Comparison of ENCODE assay signal across 1 cellular context in the genomic region with DNA sequence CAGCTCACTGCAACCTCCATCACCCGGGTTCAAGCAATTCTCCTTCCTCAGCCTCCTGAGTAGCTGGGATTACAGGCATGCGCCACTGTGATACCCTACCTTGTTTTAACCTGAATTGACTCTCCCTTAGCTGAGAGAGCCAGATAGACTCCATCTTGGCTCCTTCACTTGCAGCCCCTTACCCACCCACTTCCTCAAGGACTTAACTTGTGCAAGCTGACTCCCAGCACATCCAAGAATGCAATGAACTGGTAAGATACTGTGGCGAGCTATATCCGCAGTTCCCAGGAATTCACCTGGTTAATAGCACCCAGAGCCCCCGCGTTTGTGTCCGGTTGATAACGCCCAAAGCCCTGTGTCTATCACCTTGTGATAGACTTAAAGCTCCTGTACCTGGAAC.
TF ChIP-seq lines count a peak whose summit lies in the region.
"Not testable (repeated sequence)": the region's sequence is repeated elsewhere in the genome, so short reads cannot be mapped to it uniquely, and the experiment has no call there.

No MANE protein-coding gene starts in this region.

TF ChIP-seq in K562, 482 proteins besides CTCF, POLR2A, EP300 and RAD21 (continued from another document and continues in another):
- TF ChIP-seq, protein P1, sequence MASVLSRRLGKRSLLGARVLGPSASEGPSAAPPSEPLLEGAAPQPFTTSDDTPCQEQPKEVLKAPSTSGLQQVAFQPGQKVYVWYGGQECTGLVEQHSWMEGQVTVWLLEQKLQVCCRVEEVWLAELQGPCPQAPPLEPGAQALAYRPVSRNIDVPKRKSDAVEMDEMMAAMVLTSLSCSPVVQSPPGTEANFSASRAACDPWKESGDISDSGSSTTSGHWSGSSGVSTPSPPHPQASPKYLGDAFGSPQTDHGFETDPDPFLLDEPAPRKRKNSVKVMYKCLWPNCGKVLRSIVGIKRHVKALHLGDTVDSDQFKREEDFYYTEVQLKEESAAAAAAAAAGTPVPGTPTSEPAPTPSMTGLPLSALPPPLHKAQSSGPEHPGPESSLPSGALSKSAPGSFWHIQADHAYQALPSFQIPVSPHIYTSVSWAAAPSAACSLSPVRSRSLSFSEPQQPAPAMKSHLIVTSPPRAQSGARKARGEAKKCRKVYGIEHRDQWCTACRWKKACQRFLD (CRISPR knock-in tag; IDR thresholded peaks at IDR 0.05): 0 out of 2 replicates have a peak, but pooled peaks have one; percentile 61
- peak; percentile 83; the same call in 1 of the 2 replicates for TF ChIP-seq ZNF79 (CRISPR knock-in tag; IDR thresholded peaks at IDR 0.05; ENCODE audit: low read depth)
- peak; percentile 88 for TF ChIP-seq PTTG1 (tag; IDR thresholded peaks at IDR 0.05; ENCODE audit: low read depth)
- 0 out of 2 replicates have a peak, but pooled peaks have one; percentile 56 for TF ChIP-seq ZNF41 (CRISPR knock-in tag; conservative IDR thresholded peaks at IDR 0.05)
- 0 out of 2 replicates have a peak, but pooled peaks have one; percentile 43 for TF ChIP-seq ZNF324 (CRISPR knock-in tag; IDR thresholded peaks at IDR 0.05)
- TF ChIP-seq ZNF76 (CRISPR knock-in tag; IDR thresholded peaks at IDR 0.05; ENCODE audit: borderline replicate concordance): peak; percentile 96
- peak; percentile 54; the same call in 1 of the 2 replicates for TF ChIP-seq ELF4 (CRISPR knock-in tag; IDR thresholded peaks at IDR 0.05)
- peak in 1 of 2 experiments; percentile 87; a peak in 2 of 4 replicates for TF ChIP-seq TEAD1 (CRISPR knock-in tag; IDR thresholded peaks at IDR 0.05)
- TF ChIP-seq, protein P2, sequence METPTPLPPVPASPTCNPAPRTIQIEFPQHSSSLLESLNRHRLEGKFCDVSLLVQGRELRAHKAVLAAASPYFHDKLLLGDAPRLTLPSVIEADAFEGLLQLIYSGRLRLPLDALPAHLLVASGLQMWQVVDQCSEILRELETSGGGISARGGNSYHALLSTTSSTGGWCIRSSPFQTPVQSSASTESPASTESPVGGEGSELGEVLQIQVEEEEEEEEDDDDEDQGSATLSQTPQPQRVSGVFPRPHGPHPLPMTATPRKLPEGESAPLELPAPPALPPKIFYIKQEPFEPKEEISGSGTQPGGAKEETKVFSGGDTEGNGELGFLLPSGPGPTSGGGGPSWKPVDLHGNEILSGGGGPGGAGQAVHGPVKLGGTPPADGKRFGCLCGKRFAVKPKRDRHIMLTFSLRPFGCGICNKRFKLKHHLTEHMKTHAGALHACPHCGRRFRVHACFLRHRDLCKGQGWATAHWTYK (CRISPR knock-in tag; IDR thresholded peaks at IDR 0.05): peak; percentile 90
- 0 out of 2 replicates have a peak, but pooled peaks have one; percentile 46 for TF ChIP-seq PPARD (CRISPR knock-in tag; IDR thresholded peaks at IDR 0.05)
- peak; percentile 86 for TF ChIP-seq IFI16 (CRISPR knock-in tag; IDR thresholded peaks at IDR 0.05)
- peak; percentile 89 for TF ChIP-seq ZBTB17 (CRISPR knock-in tag; IDR thresholded peaks at IDR 0.05)
- peak; percentile 77; the same call in 1 of the 2 replicates for TF ChIP-seq ZNF165 (CRISPR knock-in tag; IDR thresholded peaks at IDR 0.05; ENCODE audit: borderline replicate concordance)
- TF ChIP-seq, protein P3, sequence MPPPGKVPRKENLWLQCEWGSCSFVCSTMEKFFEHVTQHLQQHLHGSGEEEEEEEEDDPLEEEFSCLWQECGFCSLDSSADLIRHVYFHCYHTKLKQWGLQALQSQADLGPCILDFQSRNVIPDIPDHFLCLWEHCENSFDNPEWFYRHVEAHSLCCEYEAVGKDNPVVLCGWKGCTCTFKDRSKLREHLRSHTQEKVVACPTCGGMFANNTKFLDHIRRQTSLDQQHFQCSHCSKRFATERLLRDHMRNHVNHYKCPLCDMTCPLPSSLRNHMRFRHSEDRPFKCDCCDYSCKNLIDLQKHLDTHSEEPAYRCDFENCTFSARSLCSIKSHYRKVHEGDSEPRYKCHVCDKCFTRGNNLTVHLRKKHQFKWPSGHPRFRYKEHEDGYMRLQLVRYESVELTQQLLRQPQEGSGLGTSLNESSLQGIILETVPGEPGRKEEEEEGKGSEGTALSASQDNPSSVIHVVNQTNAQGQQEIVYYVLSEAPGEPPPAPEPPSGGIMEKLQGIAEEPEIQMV (tag; conservative IDR thresholded peaks at IDR 0.05; ENCODE audit: low read depth): peak; percentile 76
- TF ChIP-seq, protein P4, sequence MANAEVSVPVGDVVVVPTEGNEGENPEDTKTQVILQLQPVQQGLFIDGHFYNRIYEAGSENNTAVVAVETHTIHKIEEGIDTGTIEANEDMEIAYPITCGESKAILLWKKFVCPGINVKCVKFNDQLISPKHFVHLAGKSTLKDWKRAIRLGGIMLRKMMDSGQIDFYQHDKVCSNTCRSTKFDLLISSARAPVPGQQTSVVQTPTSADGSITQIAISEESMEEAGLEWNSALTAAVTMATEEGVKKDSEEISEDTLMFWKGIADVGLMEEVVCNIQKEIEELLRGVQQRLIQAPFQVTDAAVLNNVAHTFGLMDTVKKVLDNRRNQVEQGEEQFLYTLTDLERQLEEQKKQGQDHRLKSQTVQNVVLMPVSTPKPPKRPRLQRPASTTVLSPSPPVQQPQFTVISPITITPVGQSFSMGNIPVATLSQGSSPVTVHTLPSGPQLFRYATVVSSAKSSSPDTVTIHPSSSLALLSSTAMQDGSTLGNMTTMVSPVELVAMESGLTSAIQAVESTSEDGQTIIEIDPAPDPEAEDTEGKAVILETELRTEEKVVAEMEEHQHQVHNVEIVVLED (CRISPR knock-in tag; IDR thresholded peaks at IDR 0.05): 0 out of 2 replicates have a peak, but pooled peaks have one; percentile 9
- TF ChIP-seq, protein P5, sequence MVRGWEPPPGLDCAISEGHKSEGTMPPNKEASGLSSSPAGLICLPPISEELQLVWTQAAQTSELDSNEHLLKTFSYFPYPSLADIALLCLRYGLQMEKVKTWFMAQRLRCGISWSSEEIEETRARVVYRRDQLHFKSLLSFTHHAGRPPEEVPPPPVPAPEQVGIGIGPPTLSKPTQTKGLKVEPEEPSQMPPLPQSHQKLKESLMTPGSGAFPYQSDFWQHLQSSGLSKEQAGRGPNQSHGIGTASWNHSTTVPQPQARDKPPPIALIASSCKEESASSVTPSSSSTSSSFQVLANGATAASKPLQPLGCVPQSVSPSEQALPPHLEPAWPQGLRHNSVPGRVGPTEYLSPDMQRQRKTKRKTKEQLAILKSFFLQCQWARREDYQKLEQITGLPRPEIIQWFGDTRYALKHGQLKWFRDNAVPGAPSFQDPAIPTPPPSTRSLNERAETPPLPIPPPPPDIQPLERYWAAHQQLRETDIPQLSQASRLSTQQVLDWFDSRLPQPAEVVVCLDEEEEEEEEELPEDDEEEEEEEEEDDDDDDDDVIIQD (CRISPR knock-in tag; IDR thresholded peaks at IDR 0.05): peak; percentile 87
- TF ChIP-seq, protein P6, sequence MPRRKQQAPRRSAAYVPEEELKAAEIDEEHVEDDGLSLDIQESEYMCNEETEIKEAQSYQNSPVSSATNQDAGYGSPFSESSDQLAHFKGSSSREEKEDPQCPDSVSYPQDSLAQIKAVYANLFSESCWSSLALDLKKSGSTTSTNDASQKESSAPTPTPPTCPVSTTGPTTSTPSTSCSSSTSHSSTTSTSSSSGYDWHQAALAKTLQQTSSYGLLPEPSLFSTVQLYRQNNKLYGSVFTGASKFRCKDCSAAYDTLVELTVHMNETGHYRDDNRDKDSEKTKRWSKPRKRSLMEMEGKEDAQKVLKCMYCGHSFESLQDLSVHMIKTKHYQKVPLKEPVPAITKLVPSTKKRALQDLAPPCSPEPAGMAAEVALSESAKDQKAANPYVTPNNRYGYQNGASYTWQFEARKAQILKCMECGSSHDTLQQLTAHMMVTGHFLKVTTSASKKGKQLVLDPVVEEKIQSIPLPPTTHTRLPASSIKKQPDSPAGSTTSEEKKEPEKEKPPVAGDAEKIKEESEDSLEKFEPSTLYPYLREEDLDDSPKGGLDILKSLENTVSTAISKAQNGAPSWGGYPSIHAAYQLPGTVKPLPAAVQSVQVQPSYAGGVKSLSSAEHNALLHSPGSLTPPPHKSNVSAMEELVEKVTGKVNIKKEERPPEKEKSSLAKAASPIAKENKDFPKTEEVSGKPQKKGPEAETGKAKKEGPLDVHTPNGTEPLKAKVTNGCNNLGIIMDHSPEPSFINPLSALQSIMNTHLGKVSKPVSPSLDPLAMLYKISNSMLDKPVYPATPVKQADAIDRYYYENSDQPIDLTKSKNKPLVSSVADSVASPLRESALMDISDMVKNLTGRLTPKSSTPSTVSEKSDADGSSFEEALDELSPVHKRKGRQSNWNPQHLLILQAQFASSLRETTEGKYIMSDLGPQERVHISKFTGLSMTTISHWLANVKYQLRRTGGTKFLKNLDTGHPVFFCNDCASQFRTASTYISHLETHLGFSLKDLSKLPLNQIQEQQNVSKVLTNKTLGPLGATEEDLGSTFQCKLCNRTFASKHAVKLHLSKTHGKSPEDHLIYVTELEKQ (CRISPR knock-in tag; IDR thresholded peaks at IDR 0.05): peak; percentile 89
- peak; percentile 71 for TF ChIP-seq CBFA2T3 (IDR thresholded peaks at IDR 0.05)
- TF ChIP-seq ZEB2 (IDR thresholded peaks at IDR 0.05): peak; percentile 83
- not testable (repeated sequence) for TF ChIP-seq JUND (IDR thresholded peaks at IDR 0.05; ENCODE audit: borderline replicate concordance, low read depth, low read length)
- peak; percentile 56; the same call in 1 of the 3 replicates for TF ChIP-seq JUND (tag; IDR thresholded peaks at IDR 0.05; ENCODE audit: borderline replicate concordance, low read depth, low read length)
- TF ChIP-seq, protein P7, sequence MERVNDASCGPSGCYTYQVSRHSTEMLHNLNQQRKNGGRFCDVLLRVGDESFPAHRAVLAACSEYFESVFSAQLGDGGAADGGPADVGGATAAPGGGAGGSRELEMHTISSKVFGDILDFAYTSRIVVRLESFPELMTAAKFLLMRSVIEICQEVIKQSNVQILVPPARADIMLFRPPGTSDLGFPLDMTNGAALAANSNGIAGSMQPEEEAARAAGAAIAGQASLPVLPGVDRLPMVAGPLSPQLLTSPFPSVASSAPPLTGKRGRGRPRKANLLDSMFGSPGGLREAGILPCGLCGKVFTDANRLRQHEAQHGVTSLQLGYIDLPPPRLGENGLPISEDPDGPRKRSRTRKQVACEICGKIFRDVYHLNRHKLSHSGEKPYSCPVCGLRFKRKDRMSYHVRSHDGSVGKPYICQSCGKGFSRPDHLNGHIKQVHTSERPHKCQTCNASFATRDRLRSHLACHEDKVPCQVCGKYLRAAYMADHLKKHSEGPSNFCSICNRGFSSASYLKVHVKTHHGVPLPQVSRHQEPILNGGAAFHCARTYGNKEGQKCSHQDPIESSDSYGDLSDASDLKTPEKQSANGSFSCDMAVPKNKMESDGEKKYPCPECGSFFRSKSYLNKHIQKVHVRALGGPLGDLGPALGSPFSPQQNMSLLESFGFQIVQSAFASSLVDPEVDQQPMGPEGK (CRISPR knock-in tag; IDR thresholded peaks at IDR 0.05; ENCODE audit: borderline replicate concordance): 0 out of 2 replicates have a peak, but pooled peaks have one; percentile 65
- TF ChIP-seq EP400 (IDR thresholded peaks at IDR 0.05): 0 out of 2 replicates have a peak, but pooled peaks have one; percentile 11
- TF ChIP-seq MTF1 (CRISPR knock-in tag; IDR thresholded peaks at IDR 0.05; ENCODE audit: borderline replicate concordance): peak; percentile 79; the same call in 1 of the 2 replicates
- 0 out of 2 replicates have a peak, but pooled peaks have one; percentile 49 for TF ChIP-seq ZNF75A (CRISPR knock-in tag; IDR thresholded peaks at IDR 0.05)
- TF ChIP-seq, protein P8, sequence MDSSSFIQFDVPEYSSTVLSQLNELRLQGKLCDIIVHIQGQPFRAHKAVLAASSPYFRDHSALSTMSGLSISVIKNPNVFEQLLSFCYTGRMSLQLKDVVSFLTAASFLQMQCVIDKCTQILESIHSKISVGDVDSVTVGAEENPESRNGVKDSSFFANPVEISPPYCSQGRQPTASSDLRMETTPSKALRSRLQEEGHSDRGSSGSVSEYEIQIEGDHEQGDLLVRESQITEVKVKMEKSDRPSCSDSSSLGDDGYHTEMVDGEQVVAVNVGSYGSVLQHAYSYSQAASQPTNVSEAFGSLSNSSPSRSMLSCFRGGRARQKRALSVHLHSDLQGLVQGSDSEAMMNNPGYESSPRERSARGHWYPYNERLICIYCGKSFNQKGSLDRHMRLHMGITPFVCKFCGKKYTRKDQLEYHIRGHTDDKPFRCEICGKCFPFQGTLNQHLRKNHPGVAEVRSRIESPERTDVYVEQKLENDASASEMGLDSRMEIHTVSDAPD (CRISPR knock-in tag; IDR thresholded peaks at IDR 0.05): peak; percentile 55; the same call in 1 of the 2 replicates
- TF ChIP-seq MAZ (CRISPR knock-in tag; conservative IDR thresholded peaks at IDR 0.05 in 1 of 2, IDR thresholded peaks at IDR 0.05 in 1 of 2): peak in 1 of 2 experiments; percentile 76; a peak in 2 of 4 replicates
- TF ChIP-seq, protein P9, sequence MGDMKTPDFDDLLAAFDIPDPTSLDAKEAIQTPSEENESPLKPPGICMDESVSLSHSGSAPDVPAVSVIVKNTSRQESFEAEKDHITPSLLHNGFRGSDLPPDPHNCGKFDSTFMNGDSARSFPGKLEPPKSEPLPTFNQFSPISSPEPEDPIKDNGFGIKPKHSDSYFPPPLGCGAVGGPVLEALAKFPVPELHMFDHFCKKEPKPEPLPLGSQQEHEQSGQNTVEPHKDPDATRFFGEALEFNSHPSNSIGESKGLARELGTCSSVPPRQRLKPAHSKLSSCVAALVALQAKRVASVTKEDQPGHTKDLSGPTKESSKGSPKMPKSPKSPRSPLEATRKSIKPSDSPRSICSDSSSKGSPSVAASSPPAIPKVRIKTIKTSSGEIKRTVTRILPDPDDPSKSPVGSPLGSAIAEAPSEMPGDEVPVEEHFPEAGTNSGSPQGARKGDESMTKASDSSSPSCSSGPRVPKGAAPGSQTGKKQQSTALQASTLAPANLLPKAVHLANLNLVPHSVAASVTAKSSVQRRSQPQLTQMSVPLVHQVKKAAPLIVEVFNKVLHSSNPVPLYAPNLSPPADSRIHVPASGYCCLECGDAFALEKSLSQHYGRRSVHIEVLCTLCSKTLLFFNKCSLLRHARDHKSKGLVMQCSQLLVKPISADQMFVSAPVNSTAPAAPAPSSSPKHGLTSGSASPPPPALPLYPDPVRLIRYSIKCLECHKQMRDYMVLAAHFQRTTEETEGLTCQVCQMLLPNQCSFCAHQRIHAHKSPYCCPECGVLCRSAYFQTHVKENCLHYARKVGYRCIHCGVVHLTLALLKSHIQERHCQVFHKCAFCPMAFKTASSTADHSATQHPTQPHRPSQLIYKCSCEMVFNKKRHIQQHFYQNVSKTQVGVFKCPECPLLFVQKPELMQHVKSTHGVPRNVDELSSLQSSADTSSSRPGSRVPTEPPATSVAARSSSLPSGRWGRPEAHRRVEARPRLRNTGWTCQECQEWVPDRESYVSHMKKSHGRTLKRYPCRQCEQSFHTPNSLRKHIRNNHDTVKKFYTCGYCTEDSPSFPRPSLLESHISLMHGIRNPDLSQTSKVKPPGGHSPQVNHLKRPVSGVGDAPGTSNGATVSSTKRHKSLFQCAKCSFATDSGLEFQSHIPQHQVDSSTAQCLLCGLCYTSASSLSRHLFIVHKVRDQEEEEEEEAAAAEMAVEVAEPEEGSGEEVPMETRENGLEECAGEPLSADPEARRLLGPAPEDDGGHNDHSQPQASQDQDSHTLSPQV (IDR thresholded peaks at IDR 0.05): peak; percentile 99
- TF ChIP-seq, protein P10, sequence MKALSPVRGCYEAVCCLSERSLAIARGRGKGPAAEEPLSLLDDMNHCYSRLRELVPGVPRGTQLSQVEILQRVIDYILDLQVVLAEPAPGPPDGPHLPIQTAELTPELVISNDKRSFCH (CRISPR knock-in tag; IDR thresholded peaks at IDR 0.05): peak; percentile 65; the same call in 1 of the 2 replicates
- TF ChIP-seq, protein P10 (tag; IDR thresholded peaks at IDR 0.05): peak; percentile 97
